Comparison of ENCODE assay signal across 15 cellular contexts in the genomic region with DNA sequence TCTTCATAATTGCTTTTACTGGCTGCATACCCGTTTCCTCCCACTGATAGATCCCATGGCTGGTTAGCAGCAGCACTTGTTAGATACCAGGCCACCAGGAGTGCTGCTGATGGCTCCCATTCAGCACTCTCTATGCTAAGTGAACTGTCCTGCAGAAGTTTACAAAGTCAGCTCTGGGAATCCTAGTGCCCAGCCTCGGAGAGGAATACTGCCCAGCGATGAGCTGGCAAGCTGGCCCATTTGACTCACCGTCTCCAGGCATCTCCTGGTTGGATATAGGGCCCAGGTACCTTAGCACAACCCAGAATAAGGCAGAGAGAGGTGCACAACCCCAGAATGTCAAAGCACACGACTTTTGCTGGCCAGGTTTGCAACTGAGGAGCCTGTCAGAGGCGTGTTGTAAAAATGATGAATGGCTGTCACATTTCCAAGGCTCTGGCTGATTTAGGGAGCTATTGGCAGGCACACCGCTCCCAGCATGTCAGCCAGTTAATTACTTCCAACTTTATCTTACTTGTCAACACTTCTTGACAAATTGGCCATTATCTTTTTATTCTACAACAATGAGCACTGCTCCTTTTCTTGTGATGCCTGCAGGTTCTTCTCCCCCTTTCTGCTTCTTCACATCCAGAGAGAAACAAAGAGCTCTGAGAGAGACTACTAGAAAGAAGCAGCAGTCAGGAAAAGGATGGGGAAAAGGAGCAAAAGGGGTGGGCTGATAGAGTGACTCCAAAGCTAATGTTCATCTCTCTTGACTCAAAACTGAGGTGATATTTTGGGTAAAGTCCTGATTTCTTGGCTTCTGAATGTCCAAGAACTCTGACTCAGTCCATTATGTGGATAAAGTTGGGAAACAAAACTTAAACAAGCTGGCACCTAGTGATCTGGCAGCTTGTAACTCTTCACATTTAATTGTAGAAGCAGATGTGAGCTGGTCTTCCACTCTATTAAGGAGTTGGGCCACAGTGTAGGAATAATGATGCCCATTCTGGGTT. TPM values are rescaled to one million over a fixed set of nuclear protein-coding genes. Genes with fewer than 3 reads are reported as not detected.
DNase-seq lines count a peak whose midpoint lies in the region; ATAC-seq and TF ChIP-seq lines count a peak whose summit lies in the region.
"Had no signal": no experiment of that assay in that cellular context is flagged by ENCODE, and none has a peak within 500 bp of the region (broad histone marks: within the 10 kb centered on the region; RNA-seq: fewer than 3 reads in every experiment).

No MANE protein-coding gene starts in this region.

- H3K4ac ChIP-seq in neuronal stem cell (ENCODE audit: low read length) = no peak overlapping the region

- no peak overlapping the region for H3K23ac ChIP-seq in neuronal stem cell (ENCODE audit: low read depth, low read length, poor library complexity)

- H3K4me3 ChIP-seq in HEK293 (ENCODE audit: low read depth, low read length) = no peak overlapping the region
- H3K4me3 ChIP-seq in fibroblast of lung (replicated peaks in 1 of 4; ENCODE audit: control extremely low read depth in 1 of 4, insufficient read depth in 1 of 4, low read depth in 3 of 4, low read length in 4 of 4) = no peak overlapping the region
- H3K4me3 ChIP-seq in neuronal stem cell (ENCODE audit: low read length in 2 of 2) = no peak overlapping the region
- H3K4me3 ChIP-seq: PC-9, sigmoid colon had no signal

- H2AFZ ChIP-seq in fibroblast of lung (ENCODE audit: low read length) (no peak overlapping the region), neuronal stem cell (ENCODE audit: low read length) (no peak overlapping the region)
- H2AFZ ChIP-seq: PC-9 had no signal

- H3K9me3 ChIP-seq in HEK293 (ENCODE audit: control insufficient read depth, insufficient read depth, low read depth, low read length) (no peaks in the 10 kb centered on the region), fibroblast of lung (ENCODE audit: control insufficient read depth, insufficient read depth, low read depth, low read length) (no peaks in the 10 kb centered on the region), neuronal stem cell (replicated peaks in 1 of 2; ENCODE audit: control insufficient read depth in 2 of 2, insufficient read depth in 1 of 2, low read depth in 1 of 2, low read length in 2 of 2) (no peaks in the 10 kb centered on the region)
- H3K9me3 ChIP-seq: sigmoid colon had no signal

- in situ Hi-C loops in KBM-7 (cut with MboI; ENCODE audit: low pct_unique_long_range_greater_than_20kb, low sequenced_read_pairs) = no loop called here

- H2BK120ac ChIP-seq in neuronal stem cell (ENCODE audit: low read depth, low read length) = no peak overlapping the region

- ATAC-seq in GM21528 (IDR thresholded peaks at IDR 0.05; ENCODE audit: low FRiP score, unreplicated experiment) (no peak), HG03280 (IDR thresholded peaks at IDR 0.05; ENCODE audit: unreplicated experiment) (no peak), HG03095 (IDR thresholded peaks at IDR 0.05; ENCODE audit: unreplicated experiment) (no peak)

- H2BK12ac ChIP-seq in neuronal stem cell (ENCODE audit: low read length) = no peak overlapping the region

- no peaks in the 10 kb centered on the region for H3K79me1 ChIP-seq in neuronal stem cell (ENCODE audit: low read depth, low read length)

- peaks cover 11% of the 10 kb centered on the region for H3K4me1 ChIP-seq in HEK293 (ENCODE audit: control insufficient read depth, insufficient read depth, low read length)
- H3K4me1 ChIP-seq in fibroblast of lung (ENCODE audit: control insufficient read depth, extremely low read depth, insufficient read depth, low read length) = peaks cover 15% of the 10 kb centered on the region
- H3K4me1 ChIP-seq in neuronal stem cell (ENCODE audit: control insufficient read depth in 2 of 2, insufficient read depth in 1 of 2, low read depth in 1 of 2, low read length in 2 of 2) = peaks cover 0 to 39% of the 10 kb centered on the region in 2 donors

- no peak overlapping the region for H2BK15ac ChIP-seq in neuronal stem cell (ENCODE audit: low read length)

- no peak overlapping the region for H2BK5ac ChIP-seq in neuronal stem cell (ENCODE audit: low read length)

- no peak overlapping the region for H4K91ac ChIP-seq in neuronal stem cell (ENCODE audit: low read depth, low read length, poor library complexity)

- H3K4me2 ChIP-seq in fibroblast of lung (ENCODE audit: extremely low read depth, insufficient read depth, low read length) = peak overlapping the region; percentile 17
- H3K4me2 ChIP-seq in neuronal stem cell (ENCODE audit: insufficient read depth, low read length, poor library complexity, severe bottlenecking) = peak overlapping the region; percentile 11
- H3K4me2 ChIP-seq: PC-9 had no signal

- H4K8ac ChIP-seq in neuronal stem cell (ENCODE audit: low read depth, low read length) = no peak overlapping the region

- POLR2A ChIA-PET in HEK293 (lab: Yijun Ruan, JAX) = no interaction called here

- no CpG with 5 or more reads among the region's 7 CpGs for WGBS in neuronal stem cell (ENCODE audit: extremely low coverage in 2 of 2, insufficient read length in 2 of 2, insufficient replicate concordance in 1 of 2), 2 donors

- H3K27me3 ChIP-seq in fibroblast of lung (ENCODE audit: control insufficient read depth, insufficient read depth, low read length) (no peaks in the 10 kb centered on the region), neuronal stem cell (ENCODE audit: control insufficient read depth in 3 of 3, insufficient read depth in 3 of 3, low read depth in 1 of 3, low read length in 3 of 3) (no peaks in the 10 kb centered on the region)
- H3K27me3 ChIP-seq: sigmoid colon had no signal

- H3K14ac ChIP-seq in neuronal stem cell (ENCODE audit: low read length) = no peak overlapping the region

- H4K20me1 ChIP-seq in fibroblast of lung (ENCODE audit: control insufficient read depth, extremely low read depth, insufficient read depth, low read length) = no peaks in the 10 kb centered on the region

- CTCF ChIA-PET in HEK293 (lab: Yijun Ruan, JAX) = interaction anchor here (0.5 to 4.1 kb wide), 4 partner anchors 50 to 604 kb away, joined by 3 to 19 read pairs (median 3); no protein-coding TSS in a partner anchor

- no peak overlapping the region for H3K18ac ChIP-seq in neuronal stem cell (ENCODE audit: low read length)

- peak; percentile 92 for DNase-seq in NCI-H446 treated with DMSO at 0.1 percent for 48 hours (lab: John Stamatoyannopoulos, UW)
- DNase-seq in fibroblast of lung (ENCODE audit: low read depth in 2 of 2) = peak; percentile 37 to 45
- DNase-seq in neuronal stem cell (ENCODE audit: low spot score) = no peak
- DNase-seq in KBM-7 = no peak
- DNase-seq: activated T-cell treated with anti-CD3 and anti-CD28 coated beads, Interleukin-2, amount 50 U/mL, for 24 hours; CD4-positive, alpha-beta memory T cell; NCI-H1092; PC-9; sigmoid colon; WERI-Rb-1 had no signal

- H3K27ac ChIP-seq in HEK293 (ENCODE audit: extremely low read depth, low read depth, low read length) (no peak overlapping the region), fibroblast of lung (ENCODE audit: insufficient read depth, low read length) (no peak overlapping the region), neuronal stem cell (replicated peaks; ENCODE audit: low read length) (peak overlapping the region; percentile 88)
- H3K27ac ChIP-seq: HL-60, PC-9, WERI-Rb-1 had no signal

- TF ChIP-seq CTCF in HEK293 (tag by site-specific recombination; IDR thresholded peaks at IDR 0.05) = no peak
- TF ChIP-seq CTCF in fibroblast of lung (conservative IDR thresholded peaks at IDR 0.05 in 1 of 2, IDR thresholded peaks at IDR 0.05 in 1 of 2; ENCODE audit: low read depth in 1 of 2, low read length in 2 of 2) = no peak

- H3K9ac ChIP-seq in fibroblast of lung (ENCODE audit: insufficient read depth, low read length) (no peak overlapping the region), neuronal stem cell (ENCODE audit: low read depth, low read length, poor library complexity) (no peak overlapping the region)

- peaks cover 0 to 53% of the 10 kb centered on the region in 2 experiments; a peak in 2 of 3 replicates for H3K36me3 ChIP-seq in HEK293 (ENCODE audit: control insufficient read depth in 2 of 2, insufficient read depth in 1 of 2, low read length in 2 of 2)
- no peaks in the 10 kb centered on the region for H3K36me3 ChIP-seq in fibroblast of lung (ENCODE audit: control insufficient read depth, insufficient read depth, low read length)
- peaks cover 2 to 58% of the 10 kb centered on the region in 2 donors for H3K36me3 ChIP-seq in neuronal stem cell (replicated peaks in 1 of 2; ENCODE audit: control insufficient read depth in 2 of 2, insufficient read depth in 2 of 2, low read length in 2 of 2)

- H2AK5ac ChIP-seq in neuronal stem cell (ENCODE audit: low read depth, low read length) = no peak overlapping the region

- H3K79me2 ChIP-seq in fibroblast of lung (ENCODE audit: control insufficient read depth, insufficient read depth, low read length) = no peaks in the 10 kb centered on the region

TF ChIP-seq in HEK293, 187 proteins besides CTCF, POLR2A, EP300 and RAD21 (continues in another document):
- TF ChIP-seq ZNF707 (tag by site-specific recombination; IDR thresholded peaks at IDR 0.05) = no peak
- TF ChIP-seq ZNF214 (tag by site-specific recombination; IDR thresholded peaks at IDR 0.05; ENCODE audit: borderline replicate concordance) = no peak
- TF ChIP-seq ZNF37A (tag by site-specific recombination; IDR thresholded peaks at IDR 0.05) = no peak
- TF ChIP-seq ZNF629 (tag by site-specific recombination; IDR thresholded peaks at IDR 0.05) = peak; percentile 92
- peak; percentile 95 for TF ChIP-seq ZNF324 (tag by site-specific recombination; IDR thresholded peaks at IDR 0.05)
- peak; percentile 49; the same call in 1 of the 2 replicates for TF ChIP-seq ZNF423 (tag by site-specific recombination; IDR thresholded peaks at IDR 0.05)
- TF ChIP-seq ZNF843 (tag by site-specific recombination; IDR thresholded peaks at IDR 0.05) = peak; percentile 100
- peak; percentile 83 for TF ChIP-seq ZBTB8A (tag by site-specific recombination; IDR thresholded peaks at IDR 0.05)
- peak; percentile 43 for TF ChIP-seq ZNF529 (tag by site-specific recombination; IDR thresholded peaks at IDR 0.05; ENCODE audit: insufficient replicate concordance)
- peak; percentile 74; the same call in 1 of the 2 replicates for TF ChIP-seq ZBTB1 (tag by site-specific recombination; IDR thresholded peaks at IDR 0.05)
- TF ChIP-seq SP2 (tag by site-specific recombination; IDR thresholded peaks at IDR 0.05) = peak; percentile 61
- TF ChIP-seq ZNF785 (tag by site-specific recombination; IDR thresholded peaks at IDR 0.05) = no peak
- peak; percentile 96 for TF ChIP-seq ZNF366 (tag by site-specific recombination; conservative IDR thresholded peaks at IDR 0.05)
- TF ChIP-seq ZNF24 (tag by site-specific recombination; IDR thresholded peaks at IDR 0.05) = peak; percentile 95
- TF ChIP-seq KLF1 (tag by site-specific recombination; IDR thresholded peaks at IDR 0.05) = peak; percentile 47

RNA-seq across cellular contexts. Expression of gene ANGPTL7, which starts 10.8 kb away (rescaled TPM):
- 1.5 and 10.3 TPM in 2 replicates for total RNA-seq in fibroblast of lung
- polyA plus RNA-seq in fibroblast of lung = 0.34 and 0.38 TPM in 2 replicates
- 0.33 and 0.35 TPM in 2 replicates for polyA plus RNA-seq in fibroblast of lung (2012)
- not detected in 2 replicates for polyA minus RNA-seq in fibroblast of lung (ENCODE audit: low replicate concordance)
- polyA plus RNA-seq in neuronal stem cell (2013, experiment 1 of 2) = 0.24 TPM
- polyA plus RNA-seq in neuronal stem cell (2013, experiment 2 of 2) = 0.11 TPM
- total RNA-seq: CD4-positive, alpha-beta memory T cell; PC-9 had no signal
- polyA plus RNA-seq: CD4-positive, alpha-beta memory T cell had no signal

Comparison
In these comparisons a context has a peak if more than half of its experiments do, and no peak if none do; other contexts are left out.
1. DNase-seq: peak in NCI-H446 treated with DMSO at 0.1 percent for 48 hours (single experiment) and fibroblast of lung (2 of 2); none in neuronal stem cell (single experiment) and KBM-7 (single experiment).